1 cellular context compared by ENCODE assay signal in genomic region chr16:12754824-12755543, GRCh38.
A peak's percentile ranks its signal among the peaks of the same experiment; 100 is the strongest.
TF ChIP-seq lines count a peak whose summit lies in the region.

No MANE protein-coding gene starts in this region.

TF ChIP-seq in HepG2, 621 proteins besides CTCF, POLR2A, EP300 and RAD21 (continued from another document and continues in another):
- TF ChIP-seq ZNF180 (CRISPR knock-in tag; IDR thresholded peaks at IDR 0.05; ENCODE audit: borderline replicate concordance, low read depth) (no peak), ZBTB40 (IDR thresholded peaks at IDR 0.05) (no peak), ZBTB40 (CRISPR knock-in tag; IDR thresholded peaks at IDR 0.05) (no peak), MLLT10 (CRISPR knock-in tag; IDR thresholded peaks at IDR 0.05) (no peak), NFE2 (CRISPR knock-in tag; IDR thresholded peaks at IDR 0.05) (no peak), FOXJ3 (CRISPR knock-in tag; IDR thresholded peaks at IDR 0.05; ENCODE audit: borderline replicate concordance) (no peak), E2F1 (CRISPR knock-in tag; IDR thresholded peaks at IDR 0.05) (no peak), EZH2 (conservative IDR thresholded peaks at IDR 0.05; ENCODE audit: low read depth, low read length) (no peak), ZNF552 (CRISPR knock-in tag; IDR thresholded peaks at IDR 0.05; ENCODE audit: borderline replicate concordance) (no peak), ZNF136 (CRISPR knock-in tag; IDR thresholded peaks at IDR 0.05; ENCODE audit: low read depth) (no peak), ZNF770 (CRISPR knock-in tag; IDR thresholded peaks at IDR 0.05) (peak; percentile 99), ZNF737 (CRISPR knock-in tag; IDR thresholded peaks at IDR 0.05; ENCODE audit: borderline replicate concordance) (no peak; the same call in 1 of the 2 replicates), HOXA7 (CRISPR knock-in tag; IDR thresholded peaks at IDR 0.05) (no peak), ZNF121 (CRISPR knock-in tag; IDR thresholded peaks at IDR 0.05) (peak; percentile 40; the same call in 1 of the 2 replicates), GMEB2 (CRISPR knock-in tag; IDR thresholded peaks at IDR 0.05; ENCODE audit: low read depth) (no peak), SMARCE1 (IDR thresholded peaks at IDR 0.05; ENCODE audit: borderline replicate concordance) (no peak), ZFP91 (CRISPR knock-in tag; IDR thresholded peaks at IDR 0.05; ENCODE audit: borderline replicate concordance) (no peak), ZNF224 (CRISPR knock-in tag; IDR thresholded peaks at IDR 0.05) (peak; percentile 53; the same call in 1 of the 2 replicates), HNRNPLL (IDR thresholded peaks at IDR 0.05; ENCODE audit: low read depth, low read length, poor library complexity, severe bottlenecking) (no peak), HOXA9 (CRISPR knock-in tag; IDR thresholded peaks at IDR 0.05; ENCODE audit: borderline replicate concordance) (no peak), DNMT3B (CRISPR knock-in tag; conservative IDR thresholded peaks at IDR 0.05) (no peak), ZNF253 (CRISPR knock-in tag; IDR thresholded peaks at IDR 0.05; ENCODE audit: borderline replicate concordance) (no peak), STAG1 (CRISPR knock-in tag; IDR thresholded peaks at IDR 0.05) (no peak), PAXIP1 (CRISPR knock-in tag; conservative IDR thresholded peaks at IDR 0.05) (no peak), ATF6 (CRISPR knock-in tag; conservative IDR thresholded peaks at IDR 0.05) (no peak), ZNF451 (CRISPR knock-in tag; IDR thresholded peaks at IDR 0.05) (no peak), KAT8 (CRISPR knock-in tag; IDR thresholded peaks at IDR 0.05) (no peak), IRX3 (CRISPR knock-in tag; IDR thresholded peaks at IDR 0.05; ENCODE audit: borderline replicate concordance, low read depth) (no peak), STAT6 (CRISPR knock-in tag; IDR thresholded peaks at IDR 0.05; ENCODE audit: borderline replicate concordance) (no peak)
